ENCODE assay signal across 3 cellular contexts in the genomic region with DNA sequence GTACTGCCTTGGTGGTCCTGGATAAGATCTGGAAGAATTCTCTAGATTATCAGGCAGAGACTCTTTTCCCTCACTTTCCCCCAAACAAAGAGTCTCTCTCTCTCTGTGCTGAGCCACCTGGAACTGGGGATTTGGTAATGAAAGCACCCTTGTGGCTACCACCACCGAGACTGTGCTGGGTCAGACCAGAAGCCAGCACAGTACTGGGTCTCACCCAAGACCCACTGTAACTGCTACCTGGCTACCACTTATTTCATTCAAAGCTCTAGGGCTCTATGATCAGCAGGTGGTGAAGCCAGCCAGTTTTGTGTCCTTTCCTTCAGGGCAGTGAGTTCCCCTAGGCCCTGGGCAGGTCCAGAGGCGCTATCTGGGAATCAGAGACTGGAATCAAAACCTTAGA.
"Had no signal": no experiment of that assay in that cellular context is flagged by ENCODE, and none has a peak within 500 bp of the region (broad histone marks: within the 10 kb centered on the region; RNA-seq: fewer than 3 reads in every experiment).

No MANE protein-coding gene starts in this region.

- DNase-seq: GDM1, GF-D8 had no signal

- H3K4me3 ChIP-seq: GM12878 had no signal

- ATAC-seq: GM12878 had no signal
